8 cellular contexts compared by ENCODE assay signal in the genomic region with DNA sequence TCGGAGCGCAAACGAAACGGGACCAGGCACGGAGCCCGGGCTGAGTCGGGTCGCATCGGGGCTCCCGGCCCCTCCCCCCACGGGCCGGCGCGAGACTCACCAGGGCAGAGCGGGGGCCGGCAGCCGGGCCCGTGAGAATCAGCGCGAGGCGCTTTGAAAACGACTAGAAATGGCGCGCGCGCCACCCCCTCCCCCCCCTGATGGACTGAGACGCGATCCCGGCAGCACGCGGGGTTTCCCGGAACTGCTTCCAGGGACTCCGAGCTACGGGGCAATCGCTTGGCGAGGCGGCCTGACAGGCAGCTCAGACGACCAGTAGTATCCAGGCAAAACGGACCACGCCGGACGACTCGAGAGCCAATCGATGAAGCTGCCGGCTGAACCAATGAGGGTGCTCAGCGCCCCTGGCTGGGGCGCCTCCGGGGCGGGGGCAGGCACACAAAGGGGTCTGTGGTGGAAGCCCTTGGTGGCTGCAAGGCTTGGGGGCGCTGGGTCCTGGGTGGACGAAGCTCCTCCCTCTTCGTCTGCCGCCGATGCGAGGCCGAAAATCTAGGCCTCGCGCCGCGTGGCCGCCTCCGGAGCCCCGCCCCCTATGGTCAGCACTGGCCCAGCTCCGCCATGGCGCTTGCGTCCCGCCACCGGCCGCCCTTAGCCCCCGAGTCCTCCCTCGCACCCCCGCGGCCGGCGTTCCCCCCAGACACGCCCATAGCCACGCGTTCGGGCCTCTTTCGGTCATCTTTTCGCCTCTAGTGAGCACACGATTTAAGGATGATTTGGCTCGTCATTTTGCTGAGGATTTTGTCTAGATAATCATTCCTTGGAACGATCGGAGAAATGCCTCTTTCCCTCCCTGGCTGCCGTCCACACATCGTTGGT. TPM values are rescaled to one million over a fixed set of nuclear protein-coding genes. Genes with fewer than 3 reads are reported as not detected.
DNase-seq lines count a peak whose midpoint lies in the region; ATAC-seq lines count a peak whose summit lies in the region.

HNRNPR (minus strand) TSS at position 174 of the 876 bp plus-strand sequence. CDS start 3,276 bp downstream, outside the sequence.

- DNase-seq in COLO829 (ENCODE audit: low spot score) (peak; percentile 87), HT1080 (ENCODE audit: low read depth) (peak; percentile 100), NOMO-1 treated with DMSO at 0.1 percent for 48 hours (lab: John Stamatoyannopoulos, UW; ENCODE audit: unreplicated experiment) (peak; percentile 99), medulla oblongata (ENCODE audit: extremely low spot score) (peak; percentile 99)
- DNase-seq in activated CD8-positive, alpha-beta memory T cell treated with anti-CD3 and anti-CD28 coated beads for 4 hours (ENCODE audit: low read depth in 2 of 2), result peak; percentile 97 to 98
- peak; percentile 97 to 98 (median 98) for DNase-seq in effector memory CD8-positive, alpha-beta T cell
- peak; percentile 97 for DNase-seq in stimulated activated CD8-positive, alpha-beta memory T cell treated with anti-CD3 and anti-CD28 coated beads, Interleukin-12 subunit alpha, Interleukin-12 subunit beta, amount 100 ng/mL, for 1 hour (ENCODE audit: low read depth)

- peak within 1 kb of the TSS; percentile 97 for H3K27ac Mint-ChIP-seq in effector memory CD8-positive, alpha-beta T cell

- H3K4me1 Mint-ChIP-seq in effector memory CD8-positive, alpha-beta T cell (ENCODE audit: low read depth in 2 of 2), result peaks cover 35 to 39% of the 10 kb centered on the region in 2 donors

- H3K36me3 Mint-ChIP-seq in effector memory CD8-positive, alpha-beta T cell (ENCODE audit: insufficient read depth), result peaks cover 6% of the 10 kb centered on the region

- no peaks in the 10 kb centered on the region for H3K9me3 Mint-ChIP-seq in effector memory CD8-positive, alpha-beta T cell

- peak within 1 kb of the TSS; percentile 95 to 96 for H3K4me3 Mint-ChIP-seq in effector memory CD8-positive, alpha-beta T cell

- peak; percentile 91 for ATAC-seq in GM21360 (IDR thresholded peaks at IDR 0.05; ENCODE audit: unreplicated experiment)
- ATAC-seq in effector memory CD8-positive, alpha-beta T cell (replicated peaks), result peak; percentile 96

- H3K27me3 Mint-ChIP-seq in effector memory CD8-positive, alpha-beta T cell, result no peaks in the 10 kb centered on the region

RNA-seq across cellular contexts. Expression of gene HNRNPR, which starts in this region (rescaled TPM):
- total RNA-seq in HT1080 (2014; rRNA removed; shearing (Covaris generic)), result 136 and 166 TPM in 2 replicates
- 188 and 207 TPM in 2 replicates for polyA plus RNA-seq in HT1080 (2015; cell fraction: cytosol; rRNA removed)
- 233 and 252 TPM in 2 replicates for polyA plus RNA-seq in HT1080 (2015; cell fraction: nucleus; rRNA removed)

Comparison
In these comparisons a context has a peak if more than half of its experiments do, and no peak if none do; other contexts are left out.
1. Peak in every context shown above with its lines: DNase-seq and ATAC-seq.